1 cellular context compared by ENCODE assay signal in genomic region chr7:139568813-139569490, GRCh38.
TF ChIP-seq lines count a peak whose summit lies in the region.

No MANE protein-coding gene starts in this region.

TF ChIP-seq in H1, 55 proteins besides CTCF, POLR2A, EP300 and RAD21:
- TF ChIP-seq KDM1A (IDR thresholded peaks at IDR 0.05; ENCODE audit: borderline replicate concordance, low read length) (no peak), NANOG (IDR thresholded peaks at IDR 0.05; ENCODE audit: insufficient read depth, low read depth, low read length, poor library complexity, severe bottlenecking) (no peak), HDAC6 (IDR thresholded peaks at IDR 0.05; ENCODE audit: low read depth, low read length) (no peak), CREB1 (IDR thresholded peaks at IDR 0.05) (no peak), RNF2 (IDR thresholded peaks at IDR 0.05; ENCODE audit: borderline replicate concordance, low read depth, low read length, missing control alignments, poor library complexity, severe bottlenecking) (no peak), SP4 (IDR thresholded peaks at IDR 0.05; ENCODE audit: low read length) (no peak), JUND (IDR thresholded peaks at IDR 0.05; ENCODE audit: low read length) (no peak), CHD2 (IDR thresholded peaks at IDR 0.05; ENCODE audit: low read length) (no peak), SIX5 (IDR thresholded peaks at IDR 0.05; ENCODE audit: low read depth, low read length) (no peak), POLR2AphosphoS5 (IDR thresholded peaks at IDR 0.05; ENCODE audit: low read depth, low read length) (no peak), POU5F1 (IDR thresholded peaks at IDR 0.05; ENCODE audit: low read depth, low read length) (no peak)
